In genomic region chr3:150114873-150115570, GRCh38 we compare ENCODE assay signal across 10 cellular contexts.
DNase-seq lines count a peak whose midpoint lies in the region; ATAC-seq and TF ChIP-seq lines count a peak whose summit lies in the region.
"Had no signal": no experiment of that assay in that cellular context is flagged by ENCODE, and none has a peak within 500 bp of the region (broad histone marks: within the 10 kb centered on the region; RNA-seq: fewer than 3 reads in every experiment).

No MANE protein-coding gene starts in this region.

- H3K27ac Mint-ChIP-seq in activated CD8-positive, alpha-beta T cell treated with anti-CD3 and anti-CD28 coated beads for 36 hours, result no peak overlapping the region
- no peak overlapping the region for H3K27ac Mint-ChIP-seq in activated CD8-positive, alpha-beta T cell treated with anti-CD3 and anti-CD28 coated beads, Interleukin-2, amount 10 ng/mL, durations not matched to agents 7 days and 5 days

- peak; percentile 37 for ATAC-seq in activated CD8-positive, alpha-beta T cell treated with anti-CD3 and anti-CD28 coated beads for 36 hours
- ATAC-seq in activated CD8-positive, alpha-beta T cell treated with anti-CD3 and anti-CD28 coated beads, Interleukin-2, amount 10 ng/mL, durations not matched to agents 7 days and 5 days, result no peak
- ATAC-seq in HG02798 (IDR thresholded peaks at IDR 0.05; ENCODE audit: poor library complexity, unreplicated experiment), result peak; percentile 87
- peak; percentile 72 for ATAC-seq in stimulated activated naive CD8-positive, alpha-beta T cell treated with anti-CD3 and anti-CD28 coated beads, Interleukin-15, Interleukin-2, amounts not matched to agents 100 U/mL and 50 U/mL, for 24 hours

- no peak overlapping the region for H3K4me3 ChIP-seq in SJSA1
- H3K4me3 ChIP-seq in WERI-Rb-1 (ENCODE audit: low read depth, low read length), result no peak overlapping the region
- H3K4me3 ChIP-seq: transverse colon had no signal

- H3K9me3 Mint-ChIP-seq in activated CD8-positive, alpha-beta T cell treated with anti-CD3 and anti-CD28 coated beads for 36 hours, result no peaks in the 10 kb centered on the region
- no peaks in the 10 kb centered on the region for H3K9me3 Mint-ChIP-seq in activated CD8-positive, alpha-beta T cell treated with anti-CD3 and anti-CD28 coated beads, Interleukin-2, amount 10 ng/mL, durations not matched to agents 7 days and 5 days (ENCODE audit: insufficient read depth)

- POLR2A ChIA-PET in activated CD8-positive, alpha-beta T cell treated with anti-CD3 and anti-CD28 coated beads for 36 hours (lab: Charles Lee), result no interaction called here
- POLR2A ChIA-PET in activated CD8-positive, alpha-beta T cell treated with anti-CD3 and anti-CD28 coated beads, Interleukin-2, amount 10 ng/mL, durations not matched to agents 7 days and 5 days (lab: Charles Lee), result no interaction called here

- H3K36me3 Mint-ChIP-seq in activated CD8-positive, alpha-beta T cell treated with anti-CD3 and anti-CD28 coated beads for 36 hours (ENCODE audit: low read depth), result no peaks in the 10 kb centered on the region
- no peaks in the 10 kb centered on the region for H3K36me3 Mint-ChIP-seq in activated CD8-positive, alpha-beta T cell treated with anti-CD3 and anti-CD28 coated beads, Interleukin-2, amount 10 ng/mL, durations not matched to agents 7 days and 5 days (ENCODE audit: low read depth)

- intact Hi-C loops in activated CD8-positive, alpha-beta T cell treated with anti-CD3 and anti-CD28 coated beads for 36 hours (cut with micrococcal nuclease), result no loop called here

- H3K27me3 ChIP-seq in SJSA1 (replicated peaks) (no peaks in the 10 kb centered on the region), WERI-Rb-1 (ENCODE audit: insufficient read depth, low read depth, severe bottlenecking) (no peaks in the 10 kb centered on the region)
- H3K27me3 ChIP-seq: transverse colon had no signal

- no peak overlapping the region for H3K4me3 Mint-ChIP-seq in activated CD8-positive, alpha-beta T cell treated with anti-CD3 and anti-CD28 coated beads for 36 hours
- no peak overlapping the region for H3K4me3 Mint-ChIP-seq in activated CD8-positive, alpha-beta T cell treated with anti-CD3 and anti-CD28 coated beads, Interleukin-2, amount 10 ng/mL, durations not matched to agents 7 days and 5 days

- H3K27me3 Mint-ChIP-seq in activated CD8-positive, alpha-beta T cell treated with anti-CD3 and anti-CD28 coated beads for 36 hours, result peaks cover 12% of the 10 kb centered on the region
- H3K27me3 Mint-ChIP-seq in activated CD8-positive, alpha-beta T cell treated with anti-CD3 and anti-CD28 coated beads, Interleukin-2, amount 10 ng/mL, durations not matched to agents 7 days and 5 days (ENCODE audit: low read depth), result peaks cover 20% of the 10 kb centered on the region

- no peak for DNase-seq in activated CD8-positive, alpha-beta T cell treated with anti-CD3 and anti-CD28 coated beads for 36 hours
- no peak for DNase-seq in activated CD8-positive, alpha-beta T cell treated with anti-CD3 and anti-CD28 coated beads, Interleukin-2, amount 10 ng/mL, durations not matched to agents 7 days and 5 days
- peak in 1 of 2 experiments; percentile 54 for DNase-seq in SJSA1 (ENCODE audit: low read depth in 1 of 2, low spot score in 2 of 2)
- DNase-seq in stimulated activated naive CD8-positive, alpha-beta T cell treated with anti-CD3 and anti-CD28 coated beads, Interleukin-15, Interleukin-2, amounts not matched to agents 100 U/mL and 50 U/mL, for 24 hours, result no peak
- DNase-seq in stimulated activated CD4-positive, alpha-beta T cell treated with anti-CD3 and anti-CD28 coated beads, Interleukin-15, amount 100 ng/mL, for 24 hours, result no peak
- no peak for DNase-seq in SIG-M5 treated with dmso at 0.1 percent for 504 hours (lab: John Stamatoyannopoulos, UW; ENCODE audit: unreplicated experiment)
- DNase-seq in WERI-Rb-1, result no peak
- DNase-seq: occipital lobe, transverse colon had no signal

- H3K27ac ChIP-seq in SJSA1 (peak overlapping the region; percentile 55), WERI-Rb-1 (no peak overlapping the region)
- H3K27ac ChIP-seq: transverse colon had no signal

- H3K9me3 ChIP-seq in SJSA1 (replicated peaks) (no peaks in the 10 kb centered on the region), WERI-Rb-1 (ENCODE audit: severe bottlenecking) (no peaks in the 10 kb centered on the region)
- H3K9me3 ChIP-seq: transverse colon had no signal

- TF ChIP-seq CTCF in activated CD8-positive, alpha-beta T cell treated with anti-CD3 and anti-CD28 coated beads for 36 hours (IDR thresholded peaks at IDR 0.05), result no peak
- TF ChIP-seq CTCF in WERI-Rb-1 (IDR thresholded peaks at IDR 0.05; ENCODE audit: low read depth, low read length), result no peak

- H3K4me1 Mint-ChIP-seq in activated CD8-positive, alpha-beta T cell treated with anti-CD3 and anti-CD28 coated beads for 36 hours (ENCODE audit: low read depth), result no peaks in the 10 kb centered on the region
- no peaks in the 10 kb centered on the region for H3K4me1 Mint-ChIP-seq in activated CD8-positive, alpha-beta T cell treated with anti-CD3 and anti-CD28 coated beads, Interleukin-2, amount 10 ng/mL, durations not matched to agents 7 days and 5 days (ENCODE audit: low read depth)

- no peaks in the 10 kb centered on the region for H3K36me3 ChIP-seq in SJSA1
- H3K36me3 ChIP-seq in WERI-Rb-1, result no peaks in the 10 kb centered on the region
- H3K36me3 ChIP-seq: transverse colon had no signal

- peaks cover 36% of the 10 kb centered on the region for H3K4me1 ChIP-seq in SJSA1 (replicated peaks)
- H3K4me1 ChIP-seq: transverse colon had no signal

- CTCF ChIA-PET in activated CD8-positive, alpha-beta T cell treated with anti-CD3 and anti-CD28 coated beads for 36 hours (lab: Charles Lee), result interaction anchor here (0.6 to 2.1 kb wide), 4 partner anchors 12 to 778 kb away, joined by 3 to 6 read pairs (median 4); no protein-coding TSS in a partner anchor
- CTCF ChIA-PET in activated CD8-positive, alpha-beta T cell treated with anti-CD3 and anti-CD28 coated beads, Interleukin-2, amount 10 ng/mL, durations not matched to agents 7 days and 5 days (lab: Charles Lee), result interaction anchor here (2.1 kb wide), 1 partner anchor 69 kb away, joined by 6 read pairs; no protein-coding TSS in a partner anchor
